13 cellular contexts compared by ENCODE assay signal in the genomic region with DNA sequence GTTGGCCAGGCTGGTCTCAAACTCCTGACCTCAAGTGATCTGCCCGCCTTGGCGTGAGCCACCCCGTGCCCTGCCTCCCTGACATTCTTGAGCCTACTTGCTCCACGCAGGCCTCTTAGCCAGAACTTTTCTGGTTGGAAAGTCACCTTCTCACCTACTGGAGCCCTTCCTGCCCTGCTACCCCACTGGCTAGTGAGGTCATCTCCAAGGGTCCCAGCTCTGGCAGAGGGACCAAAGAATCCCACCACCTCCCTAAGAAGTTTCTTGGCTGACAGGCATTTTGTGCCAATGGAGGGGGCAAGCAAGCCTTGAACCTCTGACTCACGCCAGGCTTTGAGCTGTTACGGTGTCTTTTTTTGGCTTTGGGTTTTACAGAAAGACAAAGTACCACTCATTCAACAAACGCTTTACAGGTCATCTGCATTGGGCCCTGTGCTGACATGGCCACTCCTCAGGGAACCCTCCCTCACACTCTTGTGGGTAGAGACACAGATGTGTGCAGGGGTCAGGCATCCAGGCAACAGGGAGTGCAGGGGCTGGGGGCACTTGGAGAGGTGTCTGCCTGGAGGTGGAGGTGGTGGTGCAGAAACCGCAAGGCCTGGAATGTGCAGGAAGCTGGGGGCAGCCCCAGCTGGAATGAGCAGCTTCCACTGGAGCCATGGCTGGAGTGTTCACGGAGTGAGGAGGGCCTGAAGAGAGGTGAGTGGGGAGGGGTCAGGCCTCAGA. TPM values are rescaled to one million over a fixed set of nuclear protein-coding genes. Genes with fewer than 3 reads are reported as not detected.
DNase-seq lines count a peak whose midpoint lies in the region; ATAC-seq and TF ChIP-seq lines count a peak whose summit lies in the region.
"Had no signal": no experiment of that assay in that cellular context is flagged by ENCODE, and none has a peak within 500 bp of the region (broad histone marks: within the 10 kb centered on the region; RNA-seq: fewer than 3 reads in every experiment).

No MANE protein-coding gene starts in this region.

- POLR2A ChIA-PET in HEK293 (lab: Yijun Ruan, JAX), result no interaction called here
- POLR2A ChIA-PET in naive thymus-derived CD4-positive, alpha-beta T cell (lab: Charles Lee), result interaction anchor here (1.0 to 1.1 kb wide), 2 partner anchors 11 to 14 kb away, joined by 3 to 4 read pairs; no protein-coding TSS in a partner anchor

- DNase-seq in adrenal gland, result peak in 2 of 7 donors; percentile 29 to 30
- no peak for DNase-seq in naive thymus-derived CD4-positive, alpha-beta T cell
- no peak for DNase-seq in hippocampal formation (lab: John Stamatoyannopoulos, UW)
- DNase-seq in COLO668 (lab: John Stamatoyannopoulos, UW; ENCODE audit: unreplicated experiment), result no peak
- DNase-seq: COR-L47, RPMI8226 had no signal

- H3K27me3 ChIP-seq in BLaER1 treated with 17β-estradiol and CSF1 and Interleukin-3, amounts not matched to agents 10 nM and 100 nM, result peaks cover 0 to 15% (median 7%) of the 10 kb centered on the region in 11 experiments; a peak in 9 of 22 replicates
- no peaks in the 10 kb centered on the region for H3K27me3 ChIP-seq in adrenal gland
- no peaks in the 10 kb centered on the region for H3K27me3 ChIP-seq in naive thymus-derived CD4-positive, alpha-beta T cell (ENCODE audit: control insufficient read depth in 2 of 2, insufficient read depth in 2 of 2, low read length in 2 of 2)
- H3K27me3 ChIP-seq: cardiac muscle cell had no signal

- H3K4me3 ChIP-seq in BLaER1 treated with 17β-estradiol and CSF1 and Interleukin-3, amounts not matched to agents 10 nM and 100 nM, result peak overlapping the region in 6 of 10 experiments; percentile 69 to 84 (median 76); a peak in 8 of 20 replicates
- no peak overlapping the region for H3K4me3 ChIP-seq in HEK293 (ENCODE audit: low read depth, low read length)
- H3K4me3 ChIP-seq in adrenal gland, result no peak overlapping the region
- no peak overlapping the region for H3K4me3 ChIP-seq in naive thymus-derived CD4-positive, alpha-beta T cell (ENCODE audit: low read length)
- H3K4me3 ChIP-seq: cardiac muscle cell had no signal

- H3K27ac Mint-ChIP-seq in naive thymus-derived CD4-positive, alpha-beta T cell, result peak overlapping the region in 5 of 9 donors; percentile 12 to 99 (median 58)

- H3K36me3 ChIP-seq in BLaER1 treated with 17β-estradiol and CSF1 and Interleukin-3, amounts not matched to agents 10 nM and 100 nM, result no peaks in the 10 kb centered on the region
- H3K36me3 ChIP-seq in HEK293 (ENCODE audit: control insufficient read depth in 2 of 2, insufficient read depth in 1 of 2, low read length in 2 of 2), result no peaks in the 10 kb centered on the region
- H3K36me3 ChIP-seq in adrenal gland (replicated peaks in 1 of 2), result no peaks in the 10 kb centered on the region
- H3K36me3 ChIP-seq in naive thymus-derived CD4-positive, alpha-beta T cell (ENCODE audit: control insufficient read depth in 2 of 3, insufficient read depth in 3 of 3, low read length in 3 of 3), result peaks cover 0 to 3% (median 0%) of the 10 kb centered on the region in 3 experiments
- H3K36me3 ChIP-seq: cardiac muscle cell had no signal

- peaks cover 0 to 30% (median 0%) of the 10 kb centered on the region in 5 donors for H3K27me3 Mint-ChIP-seq in naive thymus-derived CD4-positive, alpha-beta T cell

- peaks cover 0 to 8% (median 0%) of the 10 kb centered on the region in 5 donors for H3K36me3 Mint-ChIP-seq in naive thymus-derived CD4-positive, alpha-beta T cell

- CTCF ChIA-PET in HEK293 (lab: Yijun Ruan, JAX), result interaction anchor here (1.0 to 1.6 kb wide), 3 partner anchors 13 to 71 kb away, joined by 3 to 10 read pairs (median 3); no protein-coding TSS in a partner anchor
- CTCF ChIA-PET in naive thymus-derived CD4-positive, alpha-beta T cell (lab: Charles Lee), result interaction anchor here (1.1 to 2.7 kb wide), 4 partner anchors 14 to 86 kb away, joined by 3 to 9 read pairs (median 4); no protein-coding TSS in a partner anchor

- intact Hi-C loops in adrenal gland (cut with DNase I), result no loop called here
- intact Hi-C loops in naive thymus-derived CD4-positive, alpha-beta T cell (cut with micrococcal nuclease), result loop anchor here in 1 of 2 donors (10.0 kb wide), 2 partner anchors 631 to 811 kb away; a partner anchor contains a TSS

- peaks cover 29 to 76% (median 67%) of the 10 kb centered on the region in 10 experiments for H3K4me1 ChIP-seq in BLaER1 treated with 17β-estradiol and CSF1 and Interleukin-3, amounts not matched to agents 10 nM and 100 nM
- H3K4me1 ChIP-seq in HEK293 (ENCODE audit: control insufficient read depth, insufficient read depth, low read length), result no peaks in the 10 kb centered on the region; the same call in 1 of the 2 replicates
- peaks cover 7 to 23% of the 10 kb centered on the region in 2 donors for H3K4me1 ChIP-seq in adrenal gland (replicated peaks in 1 of 2)
- H3K4me1 ChIP-seq in naive thymus-derived CD4-positive, alpha-beta T cell (ENCODE audit: control insufficient read depth in 2 of 2, insufficient read depth in 2 of 2, low read length in 2 of 2), result peaks cover 26 to 40% of the 10 kb centered on the region in 2 donors

- H3K27ac ChIP-seq in BLaER1 treated with 17β-estradiol and CSF1 and Interleukin-3, amounts not matched to agents 10 nM and 100 nM, result peak overlapping the region; percentile 0 to 94 (median 84); a peak in 19 of 22 replicates
- H3K27ac ChIP-seq in HEK293 (ENCODE audit: extremely low read depth, low read depth, low read length) (no peak overlapping the region), adrenal gland (peak overlapping the region in 4 of 5 donors; percentile 65 to 95 (median 88))
- H3K27ac ChIP-seq in naive thymus-derived CD4-positive, alpha-beta T cell (ENCODE audit: low read depth, low read length), result no peak overlapping the region
- H3K27ac ChIP-seq: cardiac muscle cell had no signal

- no peak for TF ChIP-seq POLR2A in adrenal gland (IDR thresholded peaks at IDR 0.05)

- peak overlapping the region; percentile 87 to 99 (median 97) for H3K4me2 ChIP-seq in BLaER1 treated with 17β-estradiol and CSF1 and Interleukin-3, amounts not matched to agents 10 nM and 100 nM

- no peak for ATAC-seq in naive thymus-derived CD4-positive, alpha-beta T cell
- ATAC-seq in GM18511 (IDR thresholded peaks at IDR 0.05; ENCODE audit: unreplicated experiment) (no peak), HG03097 (IDR thresholded peaks at IDR 0.05; ENCODE audit: low FRiP score, unreplicated experiment) (no peak)

- peak overlapping the region in 9 of 11 experiments; percentile 73 to 87 (median 83); a peak in 13 of 22 replicates for H3K9ac ChIP-seq in BLaER1 treated with 17β-estradiol and CSF1 and Interleukin-3, amounts not matched to agents 10 nM and 100 nM

- H3K4me1 Mint-ChIP-seq in naive thymus-derived CD4-positive, alpha-beta T cell, result peaks cover 16 to 65% (median 55%) of the 10 kb centered on the region in 7 donors

- H3K4me3 Mint-ChIP-seq in naive thymus-derived CD4-positive, alpha-beta T cell, result peak overlapping the region; percentile 5 to 94 (median 84)

- TF ChIP-seq CTCF in HEK293 (tag by site-specific recombination; IDR thresholded peaks at IDR 0.05) (no peak), adrenal gland (IDR thresholded peaks at IDR 0.05) (no peak)

- peaks cover 0 to 16% (median 0%) of the 10 kb centered on the region in 11 donors for H3K9me3 Mint-ChIP-seq in naive thymus-derived CD4-positive, alpha-beta T cell

- 78 to 89% (median 82%) methylated on average over 7 to 9 of the region's 9 CpGs for WGBS in adrenal gland, 4 donors

- H3K9me3 ChIP-seq in BLaER1 treated with 17β-estradiol and CSF1 and Interleukin-3, amounts not matched to agents 10 nM and 100 nM (replicated peaks in 1 of 11), result no peaks in the 10 kb centered on the region
- no peaks in the 10 kb centered on the region for H3K9me3 ChIP-seq in HEK293 (ENCODE audit: control insufficient read depth, insufficient read depth, low read depth, low read length)
- H3K9me3 ChIP-seq in adrenal gland (replicated peaks in 1 of 3), result no peaks in the 10 kb centered on the region
- no peaks in the 10 kb centered on the region for H3K9me3 ChIP-seq in naive thymus-derived CD4-positive, alpha-beta T cell (ENCODE audit: control insufficient read depth in 2 of 3, low read length in 3 of 3)

- H4K20me1 ChIP-seq in BLaER1 treated with 17β-estradiol and CSF1 and Interleukin-3, amounts not matched to agents 10 nM and 100 nM, result no peaks in the 10 kb centered on the region

TF ChIP-seq in HEK293, 187 proteins besides CTCF, POLR2A, EP300 and RAD21:
- TF ChIP-seq EGR2 (tag by site-specific recombination; IDR thresholded peaks at IDR 0.05; ENCODE audit: low read depth), result peak; percentile 26; the same call in 1 of the 2 replicates
- TF ChIP-seq TCF7L2 (IDR thresholded peaks at IDR 0.05; ENCODE audit: borderline replicate concordance, low read depth, low read length), result no peak

RNA-seq across cellular contexts. Expression of a gene that starts 27.1 kb away (rescaled TPM):
- 10 to 100 TPM; 17.9 to 88.2 (median 35.7) TPM for total RNA-seq in adrenal gland
- polyA plus RNA-seq in adrenal gland, result 10 to 100 TPM in 1 of 3 donors, 1 to 10 TPM in 2; 3.8 to 14.1 (median 9.4) TPM
- under 1 TPM in 2 of 5 experiments, not detected in 3; 0.27 to 0.45 TPM for total RNA-seq in naive thymus-derived CD4-positive, alpha-beta T cell
- polyA plus RNA-seq in naive thymus-derived CD4-positive, alpha-beta T cell, result under 1 TPM in 1 of 2 donors, not detected in 1; 0.16 TPM
- total RNA-seq: fibroblast of villous mesenchyme, renal cortical epithelial cell had no signal

Comparison
In these comparisons a context has a peak if more than half of its experiments do, and no peak if none do; other contexts are left out.
1. H3K27ac ChIP-seq: peak in BLaER1 treated with 17β-estradiol and CSF1 and Interleukin-3, amounts not matched to agents 10 nM and 100 nM (11 of 11) and adrenal gland (4 of 5); none in HEK293 (single experiment) and naive thymus-derived CD4-positive, alpha-beta T cell (single experiment).
2. H3K4me3 ChIP-seq: peak in BLaER1 treated with 17β-estradiol and CSF1 and Interleukin-3, amounts not matched to agents 10 nM and 100 nM (6 of 10); none in HEK293 (single experiment), adrenal gland (0 of 4) and naive thymus-derived CD4-positive, alpha-beta T cell (single experiment).
3. RNA of a gene that starts 27.1 kb away (total RNA-seq): 17.9 to 88.2 TPM in adrenal gland; 0.27 to 0.45 TPM in naive thymus-derived CD4-positive, alpha-beta T cell; every median in the first group is over 10 times any median in the second.